In genomic region chr2:47785986-47786385, GRCh38 we compare ENCODE assay signal across 10 cellular contexts. TPM values are rescaled to one million over a fixed set of nuclear protein-coding genes. Genes with fewer than 3 reads are reported as not detected.
DNase-seq lines count a peak whose midpoint lies in the region; ATAC-seq and TF ChIP-seq lines count a peak whose summit lies in the region.
"Had no signal": no experiment of that assay in that cellular context is flagged by ENCODE, and none has a peak within 500 bp of the region (broad histone marks: within the 10 kb centered on the region; RNA-seq: fewer than 3 reads in every experiment).

No MANE protein-coding gene starts in this region.

- H3K27ac Mint-ChIP-seq in CD4-positive, alpha-beta memory T cell: peak overlapping the region in 6 of 7 donors; percentile 8 to 57 (median 30)
- H3K27ac Mint-ChIP-seq in T-helper 17 cell: no peak overlapping the region

- H3K36me3 ChIP-seq in CD4-positive, alpha-beta memory T cell (ENCODE audit: insufficient read depth, low read length): no peaks in the 10 kb centered on the region
- H3K36me3 ChIP-seq in iPS-20b (ENCODE audit: insufficient read depth, low read depth, low read length) (peaks cover 42% of the 10 kb centered on the region), suprapubic skin (no peaks in the 10 kb centered on the region)

- TF ChIP-seq POLR2A in suprapubic skin (IDR thresholded peaks at IDR 0.05): no peak

- peaks cover 41% of the 10 kb centered on the region for H3K4me1 ChIP-seq in CD4-positive, alpha-beta memory T cell (ENCODE audit: insufficient read depth, low read length)
- H3K4me1 ChIP-seq in iPS-20b (ENCODE audit: insufficient read depth, low read length): peaks cover 9% of the 10 kb centered on the region; the same call in 1 of the 2 replicates
- peaks cover 30% of the 10 kb centered on the region for H3K4me1 ChIP-seq in suprapubic skin

- CTCF ChIA-PET in CD4-positive, alpha-beta memory T cell (lab: Charles Lee; ENCODE audit: partially characterized antibody): no interaction called here

- H3K9me3 ChIP-seq in CD4-positive, alpha-beta memory T cell (ENCODE audit: control insufficient read depth in 1 of 2, low read length in 2 of 2): no peaks in the 10 kb centered on the region
- H3K9me3 ChIP-seq in T-helper 17 cell (ENCODE audit: control insufficient read depth, low read length, poor library complexity, severe bottlenecking): no peaks in the 10 kb centered on the region
- no peaks in the 10 kb centered on the region for H3K9me3 ChIP-seq in iPS-20b (ENCODE audit: insufficient read depth, low read depth, low read length)
- no peaks in the 10 kb centered on the region for H3K9me3 ChIP-seq in suprapubic skin

- H3K4me3 Mint-ChIP-seq in CD4-positive, alpha-beta memory T cell: peak overlapping the region in 7 of 8 donors; percentile 4 to 63 (median 39)
- H3K4me3 Mint-ChIP-seq in T-helper 17 cell: peak overlapping the region; percentile 15

- no peak for ATAC-seq in T-helper 17 cell
- no peak for ATAC-seq in GM21717 (IDR thresholded peaks at IDR 0.05; ENCODE audit: unreplicated experiment)
- ATAC-seq in HG02884 (IDR thresholded peaks at IDR 0.05; ENCODE audit: unreplicated experiment): no peak

- H3K27me3 ChIP-seq in CD4-positive, alpha-beta memory T cell (ENCODE audit: insufficient read depth, low read length): no peaks in the 10 kb centered on the region
- H3K27me3 ChIP-seq in HL-60 (ENCODE audit: insufficient read depth, poor library complexity, severe bottlenecking) (no peaks in the 10 kb centered on the region), iPS-20b (ENCODE audit: insufficient read depth, low read length) (no peaks in the 10 kb centered on the region), suprapubic skin (no peaks in the 10 kb centered on the region)

- intact Hi-C loops in CD4-positive, alpha-beta memory T cell (cut with micrococcal nuclease): loop anchor here (10.0 kb wide), 1 partner anchor 1491 kb away; the partner anchor contains the start of gene EPAS1

- TF ChIP-seq CTCF in HL-60 (IDR thresholded peaks at IDR 0.05; ENCODE audit: insufficient read depth, low read length): no peak
- no peak for TF ChIP-seq CTCF in suprapubic skin (IDR thresholded peaks at IDR 0.05)

- 78% methylated on average over 7 of the region's 7 CpGs for WGBS in suprapubic skin

- H3K36me3 Mint-ChIP-seq in CD4-positive, alpha-beta memory T cell: peaks cover 7 to 11% of the 10 kb centered on the region in 2 donors
- H3K36me3 Mint-ChIP-seq in T-helper 17 cell (ENCODE audit: low read depth): peaks cover 4% of the 10 kb centered on the region

- peaks cover 0 to 2% (median 0%) of the 10 kb centered on the region in 8 donors for H3K9me3 Mint-ChIP-seq in CD4-positive, alpha-beta memory T cell

- no peak overlapping the region for H3K4me3 ChIP-seq in CD4-positive, alpha-beta memory T cell (ENCODE audit: low read length in 2 of 2)
- H3K4me3 ChIP-seq in HL-60 (replicated peaks; ENCODE audit: insufficient read depth, low read length) (peak overlapping the region; percentile 14), iPS-20b (ENCODE audit: low read length) (peak overlapping the region; percentile 73), suprapubic skin (no peak overlapping the region)

- DNase-seq in CD4-positive, alpha-beta memory T cell: no peak
- DNase-seq in HL-60 (ENCODE audit: low read depth in 1 of 2, low spot score in 1 of 2) (peak; percentile 62), T-helper 17 cell (no peak), suprapubic skin (ENCODE audit: low spot score in 2 of 2) (no peak), GOT3 (lab: John Stamatoyannopoulos, UW) (no peak)
- DNase-seq: NCI-H2171, posterior cingulate gyrus had no signal

- no peak for TF ChIP-seq EP300 in suprapubic skin (IDR thresholded peaks at IDR 0.05)

- H3K27me3 Mint-ChIP-seq in CD4-positive, alpha-beta memory T cell: no peaks in the 10 kb centered on the region
- H3K27me3 Mint-ChIP-seq in T-helper 17 cell: no peaks in the 10 kb centered on the region

- H3K9ac ChIP-seq in iPS-20b (ENCODE audit: low read depth, low read length): no peak overlapping the region

- H3K4me1 Mint-ChIP-seq in CD4-positive, alpha-beta memory T cell: peaks cover 16 to 42% (median 27%) of the 10 kb centered on the region in 4 donors
- peaks cover 13% of the 10 kb centered on the region for H3K4me1 Mint-ChIP-seq in T-helper 17 cell

- POLR2A ChIA-PET in CD4-positive, alpha-beta memory T cell (lab: Charles Lee; ENCODE audit: partially characterized antibody): no interaction called here

- no peak overlapping the region for H3K27ac ChIP-seq in CD4-positive, alpha-beta memory T cell (ENCODE audit: low read depth, low read length)
- peak overlapping the region; percentile 24; the same call in 1 of the 2 replicates for H3K27ac ChIP-seq in HL-60 (replicated peaks)
- no peak overlapping the region for H3K27ac ChIP-seq in iPS-20b (ENCODE audit: low read length)
- H3K27ac ChIP-seq in suprapubic skin: no peak overlapping the region

RNA-seq across cellular contexts. Expression of gene MSH6, which starts 3.0 kb away (rescaled TPM):
- 10 to 100 TPM; 39.4 to 49.9 TPM for total RNA-seq in CD4-positive, alpha-beta memory T cell
- 10 to 100 TPM; 11.9 to 35.8 TPM for polyA plus RNA-seq in CD4-positive, alpha-beta memory T cell
- total RNA-seq in T-helper 17 cell (10 to 100 TPM; 24.2 to 27.8 TPM), suprapubic skin (10 to 100 TPM; 17.7 to 27.3 (median 26.1) TPM)

Comparison
In these comparisons a context has a peak if more than half of its experiments do, and no peak if none do; other contexts are left out.
1. DNase-seq: peak in HL-60 (2 of 2); none in CD4-positive, alpha-beta memory T cell (0 of 5), T-helper 17 cell (0 of 3), suprapubic skin (0 of 2) and GOT3 (single experiment).
2. H3K4me3 ChIP-seq: peak in HL-60 (single experiment) and iPS-20b (single experiment); none in CD4-positive, alpha-beta memory T cell (0 of 2) and suprapubic skin (single experiment).